Comparison of ENCODE assay signal across 2 cellular contexts in the genomic region with DNA sequence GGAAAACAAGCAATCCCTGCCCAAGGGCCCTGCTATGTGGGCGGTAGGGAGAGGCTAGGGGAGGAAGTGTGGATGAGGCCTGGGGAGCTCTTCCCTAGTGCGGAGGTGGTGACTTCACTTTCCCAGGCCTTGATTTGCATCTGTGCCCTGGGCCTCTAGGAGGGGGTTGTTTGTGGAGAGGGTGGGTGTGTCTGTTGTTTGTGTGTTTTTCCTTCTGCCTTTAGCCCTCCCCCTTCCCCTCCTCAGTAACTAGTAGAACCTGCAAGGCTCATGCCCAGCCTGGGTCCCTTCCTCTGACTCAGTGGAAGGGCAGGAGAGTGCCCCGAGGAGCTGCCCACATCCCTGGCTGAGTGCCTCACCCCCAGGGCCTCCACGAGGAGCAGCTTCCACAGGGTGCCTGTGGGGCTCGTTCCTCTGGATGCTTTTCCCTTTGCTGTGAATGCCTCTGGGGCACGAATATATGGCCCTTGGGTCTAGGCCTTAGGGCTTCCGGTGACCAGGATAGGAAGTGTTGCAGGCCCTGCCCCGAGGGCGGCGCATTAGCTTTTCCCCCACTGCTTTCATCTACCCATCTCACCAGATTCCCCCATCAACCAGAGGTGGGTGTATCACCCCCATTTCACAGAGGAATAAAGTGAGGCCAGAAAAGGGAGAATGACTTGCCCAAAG.
TF ChIP-seq lines count a peak whose summit lies in the region.

No MANE protein-coding gene starts in this region.

TF ChIP-seq in HEK293, 187 proteins besides CTCF, POLR2A, EP300 and RAD21 (continued from another document):
- TF ChIP-seq, protein P1, sequence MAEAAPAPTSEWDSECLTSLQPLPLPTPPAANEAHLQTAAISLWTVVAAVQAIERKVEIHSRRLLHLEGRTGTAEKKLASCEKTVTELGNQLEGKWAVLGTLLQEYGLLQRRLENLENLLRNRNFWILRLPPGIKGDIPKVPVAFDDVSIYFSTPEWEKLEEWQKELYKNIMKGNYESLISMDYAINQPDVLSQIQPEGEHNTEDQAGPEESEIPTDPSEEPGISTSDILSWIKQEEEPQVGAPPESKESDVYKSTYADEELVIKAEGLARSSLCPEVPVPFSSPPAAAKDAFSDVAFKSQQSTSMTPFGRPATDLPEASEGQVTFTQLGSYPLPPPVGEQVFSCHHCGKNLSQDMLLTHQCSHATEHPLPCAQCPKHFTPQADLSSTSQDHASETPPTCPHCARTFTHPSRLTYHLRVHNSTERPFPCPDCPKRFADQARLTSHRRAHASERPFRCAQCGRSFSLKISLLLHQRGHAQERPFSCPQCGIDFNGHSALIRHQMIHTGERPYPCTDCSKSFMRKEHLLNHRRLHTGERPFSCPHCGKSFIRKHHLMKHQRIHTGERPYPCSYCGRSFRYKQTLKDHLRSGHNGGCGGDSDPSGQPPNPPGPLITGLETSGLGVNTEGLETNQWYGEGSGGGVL (tag by site-specific recombination; IDR thresholded peaks at IDR 0.05), result peak; percentile 78
- no peak for TF ChIP-seq ZNF843 (tag by site-specific recombination; IDR thresholded peaks at IDR 0.05)
- 0 out of 2 replicates have a peak, but pooled peaks have one; percentile 37 for TF ChIP-seq ZBTB48 (tag by site-specific recombination; IDR thresholded peaks at IDR 0.05)
- TF ChIP-seq ZSCAN16 (tag by site-specific recombination; IDR thresholded peaks at IDR 0.05), result no peak
- TF ChIP-seq ZNF423 (tag by site-specific recombination; IDR thresholded peaks at IDR 0.05), result no peak
- TF ChIP-seq, protein P2, sequence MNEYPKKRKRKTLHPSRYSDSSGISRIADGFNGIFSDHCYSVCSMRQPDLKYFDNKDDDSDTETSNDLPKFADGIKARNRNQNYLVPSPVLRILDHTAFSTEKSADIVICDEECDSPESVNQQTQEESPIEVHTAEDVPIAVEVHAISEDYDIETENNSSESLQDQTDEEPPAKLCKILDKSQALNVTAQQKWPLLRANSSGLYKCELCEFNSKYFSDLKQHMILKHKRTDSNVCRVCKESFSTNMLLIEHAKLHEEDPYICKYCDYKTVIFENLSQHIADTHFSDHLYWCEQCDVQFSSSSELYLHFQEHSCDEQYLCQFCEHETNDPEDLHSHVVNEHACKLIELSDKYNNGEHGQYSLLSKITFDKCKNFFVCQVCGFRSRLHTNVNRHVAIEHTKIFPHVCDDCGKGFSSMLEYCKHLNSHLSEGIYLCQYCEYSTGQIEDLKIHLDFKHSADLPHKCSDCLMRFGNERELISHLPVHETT (tag by site-specific recombination; IDR thresholded peaks at IDR 0.05), result no peak
- TF ChIP-seq ZNF664 (tag by site-specific recombination; IDR thresholded peaks at IDR 0.05), result no peak
- no peak for TF ChIP-seq SALL2 (tag by site-specific recombination; IDR thresholded peaks at IDR 0.05; ENCODE audit: borderline replicate concordance)
- TF ChIP-seq ZNF350 (tag by site-specific recombination; IDR thresholded peaks at IDR 0.05), result no peak

TF ChIP-seq in WTC11, 78 proteins besides CTCF, POLR2A, EP300 and RAD21 (continued from another document):
- TF ChIP-seq ZNF121 (CRISPR knock-in tag; IDR thresholded peaks at IDR 0.05), result no peak
TF ChIP-seq in WTC11: peak in this region for 0.
